24 cellular contexts compared by ENCODE assay signal in the genomic region with DNA sequence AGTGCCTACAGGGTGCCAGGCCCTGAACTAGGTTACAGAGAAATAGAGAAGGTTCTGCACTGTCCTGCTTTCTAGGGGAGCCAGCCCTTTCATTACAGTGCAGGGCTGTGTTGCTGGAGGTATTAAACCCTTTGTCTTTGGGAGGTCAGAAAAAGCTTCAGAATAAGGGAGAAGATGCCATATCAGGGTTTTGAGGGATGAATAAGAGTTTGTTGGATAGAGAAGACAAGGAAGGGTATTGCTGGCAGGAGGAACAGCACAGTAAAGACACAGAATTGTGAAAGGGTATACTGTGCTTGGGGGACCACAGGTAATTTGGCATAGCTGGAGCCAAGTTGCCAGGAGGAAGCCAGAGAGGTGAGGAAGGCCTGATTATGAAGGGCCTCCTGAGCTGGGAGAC. TPM values are rescaled to one million over a fixed set of nuclear protein-coding genes. Genes with fewer than 3 reads are reported as not detected.
DNase-seq lines count a peak whose midpoint lies in the region; FAIRE-seq and TF ChIP-seq lines count a peak whose summit lies in the region.
"Had no signal": no experiment of that assay in that cellular context is flagged by ENCODE, and none has a peak within 500 bp of the region (broad histone marks: within the 10 kb centered on the region; RNA-seq: fewer than 3 reads in every experiment).

No MANE protein-coding gene starts in this region.

- peaks cover 14% of the 10 kb centered on the region for H3K27me3 Mint-ChIP-seq in astrocyte (ENCODE audit: low read depth, unreplicated experiment)
- peaks cover 21% of the 10 kb centered on the region for H3K27me3 Mint-ChIP-seq in activated naive CD8-positive, alpha-beta T cell treated with anti-CD3 and anti-CD28 coated beads for 36 hours

- H3K36me3 Mint-ChIP-seq in astrocyte (ENCODE audit: low read depth, unreplicated experiment) = no peaks in the 10 kb centered on the region
- H3K36me3 Mint-ChIP-seq in activated naive CD8-positive, alpha-beta T cell treated with anti-CD3 and anti-CD28 coated beads for 36 hours = no peaks in the 10 kb centered on the region
- H3K36me3 Mint-ChIP-seq: CD14-positive monocyte; CD4-positive, alpha-beta memory T cell; CD4-positive, CD25-positive, alpha-beta regulatory T cell; CD8-positive, alpha-beta memory T cell had no signal

- H4K20me1 ChIP-seq in astrocyte (ENCODE audit: insufficient read depth, low read length) = no peaks in the 10 kb centered on the region
- H4K20me1 ChIP-seq: BLaER1 had no signal

- no peaks in the 10 kb centered on the region for H3K9me3 Mint-ChIP-seq in astrocyte (ENCODE audit: unreplicated experiment)
- no peaks in the 10 kb centered on the region for H3K9me3 Mint-ChIP-seq in activated naive CD8-positive, alpha-beta T cell treated with anti-CD3 and anti-CD28 coated beads for 36 hours
- H3K9me3 Mint-ChIP-seq: CD14-positive monocyte; CD4-positive, alpha-beta memory T cell; CD8-positive, alpha-beta memory T cell had no signal

- H3K27ac Mint-ChIP-seq in astrocyte (ENCODE audit: unreplicated experiment) = peak overlapping the region; percentile 1
- no peak overlapping the region for H3K27ac Mint-ChIP-seq in activated naive CD8-positive, alpha-beta T cell treated with anti-CD3 and anti-CD28 coated beads for 36 hours
- H3K27ac Mint-ChIP-seq: CD4-positive, CD25-positive, alpha-beta regulatory T cell; CD8-positive, alpha-beta memory T cell had no signal

- no peak overlapping the region for H3K9ac ChIP-seq in astrocyte (ENCODE audit: low read length)
- H3K9ac ChIP-seq: BLaER1 had no signal

- no peaks in the 10 kb centered on the region for H3K79me2 ChIP-seq in astrocyte (ENCODE audit: insufficient read depth, low read length)

- peaks cover 13% of the 10 kb centered on the region for H3K4me1 Mint-ChIP-seq in astrocyte (ENCODE audit: low read depth, unreplicated experiment)
- H3K4me1 Mint-ChIP-seq in activated naive CD8-positive, alpha-beta T cell treated with anti-CD3 and anti-CD28 coated beads for 36 hours = no peaks in the 10 kb centered on the region
- H3K4me1 Mint-ChIP-seq: CD14-positive monocyte; CD8-positive, alpha-beta memory T cell had no signal

- H2AFZ ChIP-seq in astrocyte (ENCODE audit: low read depth, low read length) = no peak overlapping the region

- CTCF ChIA-PET in HEK293 (lab: Yijun Ruan, JAX) = interaction anchor here (0.6 to 1.2 kb wide), 2 partner anchors 11 to 162 kb away, joined by 3 read pairs; no protein-coding TSS in a partner anchor

- peaks cover 38% of the 10 kb centered on the region for H3K27me3 ChIP-seq in astrocyte (ENCODE audit: insufficient read depth, low read length)
- H3K27me3 ChIP-seq: BE2C, BLaER1 had no signal

- no peak overlapping the region for H3K4me3 ChIP-seq in HEK293 (ENCODE audit: low read depth, low read length)
- no peak overlapping the region for H3K4me3 ChIP-seq in astrocyte (ENCODE audit: insufficient read depth, low read depth, low read length)
- H3K4me3 ChIP-seq: BLaER1 had no signal

- no peak for DNase-seq in astrocyte (ENCODE audit: low read depth)
- DNase-seq in islet precursor cell = peak; percentile 25
- no peak for DNase-seq in COLO829 (ENCODE audit: low spot score)
- no peak for DNase-seq in activated naive CD8-positive, alpha-beta T cell treated with anti-CD3 and anti-CD28 coated beads for 36 hours
- DNase-seq: 8988T; ACHN; BE2C; C1 segment of cervical spinal cord; Caco-2; Calu3; CD4-positive, alpha-beta memory T cell; CD4-positive, CD25-positive, alpha-beta regulatory T cell; CD8-positive, alpha-beta memory T cell; DMS79 treated with DMSO at 0.1 percent for 48 hours; GF-D8 had no signal

- TF ChIP-seq CTCF in HEK293 (tag by site-specific recombination; IDR thresholded peaks at IDR 0.05) (no peak), astrocyte (IDR thresholded peaks at IDR 0.05; ENCODE audit: insufficient read depth, low read depth, low read length) (no peak)

- H3K4me1 ChIP-seq in HEK293 (ENCODE audit: control insufficient read depth, insufficient read depth, low read length) (no peaks in the 10 kb centered on the region), astrocyte (ENCODE audit: insufficient read depth, low read length) (peaks cover 12% of the 10 kb centered on the region)
- H3K4me1 ChIP-seq: BE2C, Caco-2 had no signal

- H3K27ac ChIP-seq in HEK293 (ENCODE audit: extremely low read depth, low read depth, low read length) = no peak overlapping the region
- H3K27ac ChIP-seq in astrocyte (ENCODE audit: low read depth, low read length) = no peak overlapping the region
- H3K27ac ChIP-seq: BLaER1 had no signal

- H3K9me3 ChIP-seq in HEK293 (ENCODE audit: control insufficient read depth, insufficient read depth, low read depth, low read length) (no peaks in the 10 kb centered on the region), astrocyte (ENCODE audit: insufficient read depth, low read depth, low read length) (no peaks in the 10 kb centered on the region)
- H3K9me3 ChIP-seq: BE2C, BLaER1, Caco-2 had no signal

- FAIRE-seq in astrocyte (lab: Jason Lieb, UNC) = no peak
- FAIRE-seq: A204.1, D721Med, G401.6, GM12891, GM19239 had no signal

- POLR2A ChIA-PET in HEK293 (lab: Yijun Ruan, JAX) = no interaction called here

- H3K36me3 ChIP-seq in HEK293 (ENCODE audit: control insufficient read depth in 2 of 2, insufficient read depth in 1 of 2, low read length in 2 of 2) (no peaks in the 10 kb centered on the region), astrocyte (ENCODE audit: insufficient read depth, low read length) (no peaks in the 10 kb centered on the region)
- H3K36me3 ChIP-seq: BE2C, BLaER1 had no signal

- no peak overlapping the region for H3K4me2 ChIP-seq in astrocyte (ENCODE audit: low read length)
- H3K4me2 ChIP-seq: BLaER1 had no signal

- H3K4me3 Mint-ChIP-seq in astrocyte (ENCODE audit: unreplicated experiment) = no peak overlapping the region
- H3K4me3 Mint-ChIP-seq in activated naive CD8-positive, alpha-beta T cell treated with anti-CD3 and anti-CD28 coated beads for 36 hours = no peak overlapping the region
- H3K4me3 Mint-ChIP-seq: CD14-positive monocyte; CD4-positive, alpha-beta memory T cell; CD4-positive, CD25-positive, alpha-beta regulatory T cell; CD8-positive, alpha-beta memory T cell had no signal

TF ChIP-seq in HEK293, 187 proteins besides CTCF, POLR2A, EP300 and RAD21:
- TF ChIP-seq ZBTB7A (tag by site-specific recombination; IDR thresholded peaks at IDR 0.05; ENCODE audit: low read depth) (no peak), ZFP3 (tag by site-specific recombination; IDR thresholded peaks at IDR 0.05; ENCODE audit: low read depth) (peak; percentile 87)

RNA-seq across cellular contexts. Expression of gene NOX5, which starts 23.0 kb away (rescaled TPM):
- 0.09 and 0.14 TPM in 2 replicates for total RNA-seq in astrocyte
- total RNA-seq in activated naive CD8-positive, alpha-beta T cell treated with anti-CD3 and anti-CD28 coated beads for 36 hours = not detected
- total RNA-seq: A673; CD4-positive, CD25-positive, alpha-beta regulatory T cell; CD8-positive, alpha-beta memory T cell had no signal
